In the genomic region with DNA sequence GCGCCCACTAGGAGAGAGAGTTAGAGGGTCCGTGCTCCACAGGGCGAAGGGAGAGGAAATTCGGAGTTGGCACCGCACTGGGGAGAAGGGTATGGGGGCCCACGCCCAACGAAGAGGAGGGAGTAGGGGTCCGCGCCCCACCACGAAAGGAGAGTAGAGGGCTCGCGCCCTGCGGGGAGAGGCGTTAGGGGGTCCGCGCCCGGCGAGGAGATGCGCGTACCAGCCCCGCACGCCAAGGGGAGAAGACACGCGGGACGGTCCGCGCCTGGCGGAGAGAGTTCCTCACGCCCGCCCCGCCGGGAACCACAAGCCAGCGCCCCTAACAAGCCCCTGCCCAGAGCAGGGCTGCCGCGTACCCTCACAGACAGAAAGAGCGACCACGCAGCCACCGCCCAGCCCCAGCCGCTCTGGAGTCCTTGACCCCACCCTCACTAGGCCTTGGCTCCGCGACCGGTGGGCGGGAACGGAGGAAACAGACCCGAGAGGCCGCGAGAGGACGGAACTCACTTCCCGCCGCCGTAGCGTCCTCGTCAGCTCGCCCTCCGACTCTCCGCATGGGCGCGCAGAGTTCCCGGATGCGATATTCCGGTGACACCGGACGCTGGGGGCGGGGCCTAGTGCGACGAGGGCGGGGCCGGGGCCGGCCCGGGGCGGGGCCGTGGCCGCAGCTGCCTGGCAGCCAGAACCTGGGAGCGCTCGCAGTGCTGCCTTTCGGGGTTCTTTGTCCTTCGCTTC, we compare ENCODE assay signal across 20 cellular contexts. TPM values are rescaled to one million over a fixed set of nuclear protein-coding genes. Genes with fewer than 3 reads are reported as not detected.
A peak's percentile ranks its signal among the peaks of the same experiment; 100 is the strongest.
DNase-seq lines count a peak whose midpoint lies in the region; ATAC-seq and TF ChIP-seq lines count a peak whose summit lies in the region.
"Had no signal": no experiment of that assay in that cellular context is flagged by ENCODE, and none has a peak within 500 bp of the region (broad histone marks: within the 10 kb centered on the region; RNA-seq: fewer than 3 reads in every experiment).

No MANE protein-coding gene starts in this region.

- H3K23ac ChIP-seq in H9 (ENCODE audit: insufficient read length, low read depth, low read length), result no peak overlapping the region

- H3K9me3 Mint-ChIP-seq in H9, result peaks cover 84 to 88% of the 10 kb centered on the region in 2 experiments

- H3F3A ChIP-seq in SK-N-SH (replicated peaks; ENCODE audit: insufficient read depth), result no peaks in the 10 kb centered on the region

- H3K9me3 ChIP-seq in SK-N-SH (no peaks in the 10 kb centered on the region), H9 (ENCODE audit: control insufficient read depth, low read depth, low read length) (peaks cover 81% of the 10 kb centered on the region), psoas muscle (peaks cover 49% of the 10 kb centered on the region)

- H3K9ac ChIP-seq in SK-N-SH, result no peak overlapping the region
- H3K9ac ChIP-seq in H9 (ENCODE audit: extremely low read depth, insufficient read length, low read length), result no peak overlapping the region

- H2BK12ac ChIP-seq in H9 (ENCODE audit: insufficient read length, low read depth, low read length), result no peak overlapping the region

- H3T11ph ChIP-seq in H9 (ENCODE audit: low read length), result no peak overlapping the region

- POLR2A ChIA-PET in SK-N-SH (lab: Yijun Ruan, JAX) (no interaction called here), RWPE1 (lab: Yijun Ruan, JAX; ENCODE audit: low non-redundant PET) (no interaction called here)

- H3K36me3 Mint-ChIP-seq in H9 (ENCODE audit: insufficient read depth in 1 of 3, low read depth in 3 of 3), result peaks cover 17 to 46% (median 26%) of the 10 kb centered on the region in 3 experiments

- no peak overlapping the region for H2BK120ac ChIP-seq in H9 (ENCODE audit: low read depth, low read length, poor library complexity, severe bottlenecking)

- H2AFZ ChIP-seq in SK-N-SH (ENCODE audit: low read depth) (no peak overlapping the region), H9 (ENCODE audit: low read length) (no peak overlapping the region)
- H2AFZ ChIP-seq: hepatocyte had no signal

- no peak overlapping the region for H3K4me2 ChIP-seq in SK-N-SH
- no peak overlapping the region for H3K4me2 ChIP-seq in H9 (ENCODE audit: insufficient read depth, insufficient read length, low read length)
- H3K4me2 ChIP-seq: hepatocyte had no signal

- H3K79me1 ChIP-seq in H9 (ENCODE audit: insufficient read depth, low read depth, low read length, poor library complexity, severe bottlenecking), result no peaks in the 10 kb centered on the region

- H2BK20ac ChIP-seq in H9 (ENCODE audit: low read depth, low read length, poor library complexity, severe bottlenecking), result no peak overlapping the region

- H3K27ac Mint-ChIP-seq in H9, result no peak overlapping the region
- H3K27ac Mint-ChIP-seq: activated naive CD4-positive, alpha-beta T cell treated with anti-CD3 and anti-CD28 coated beads, Interleukin-2, amount 50 U/mL, for 72 hours; stimulated activated memory B cell treated with anti-CD40 and anti-IgM and Interleukin-4, amounts not matched to agents 10 μg/mL and 1 μg/mL and 100 μg/mL, for 72 hours had no signal

- no peak overlapping the region for H4K5ac ChIP-seq in H9 (ENCODE audit: insufficient read length, low read depth, low read length)

- H4K20me1 ChIP-seq in SK-N-SH (ENCODE audit: insufficient read depth), result no peaks in the 10 kb centered on the region
- no peaks in the 10 kb centered on the region for H4K20me1 ChIP-seq in H9 (ENCODE audit: control insufficient read depth, insufficient read depth, insufficient read length)

- H3K4ac ChIP-seq in H9 (ENCODE audit: low read depth, low read length), result no peak overlapping the region; the same call in 1 of the 2 replicates

- no peak overlapping the region for H3K56ac ChIP-seq in H9 (ENCODE audit: insufficient read length, low read depth, low read length)

- no peaks in the 10 kb centered on the region for H3K23me2 ChIP-seq in H9 (ENCODE audit: insufficient read length, low read depth, low read length, poor library complexity, severe bottlenecking)

- no peaks in the 10 kb centered on the region for H3K4me1 Mint-ChIP-seq in H9
- H3K4me1 Mint-ChIP-seq: neural crest cell; stimulated activated memory B cell treated with anti-CD40 and anti-IgM and Interleukin-4, amounts not matched to agents 10 μg/mL and 1 μg/mL and 100 μg/mL, for 72 hours had no signal

- H2AK5ac ChIP-seq in H9 (ENCODE audit: insufficient read length, low read length), result no peak overlapping the region

- H3K27me3 ChIP-seq in SK-N-SH (ENCODE audit: insufficient read depth) (no peaks in the 10 kb centered on the region), H9 (ENCODE audit: insufficient read depth, low read length) (no peaks in the 10 kb centered on the region), psoas muscle (ENCODE audit: insufficient read depth in 3 of 3, low read length in 2 of 3) (peaks cover 0 to 17% (median 11%) of the 10 kb centered on the region in 3 donors)
- H3K27me3 ChIP-seq: hepatocyte had no signal

- H3K79me2 ChIP-seq in SK-N-SH (ENCODE audit: insufficient read depth), result no peaks in the 10 kb centered on the region
- no peaks in the 10 kb centered on the region for H3K79me2 ChIP-seq in H9 (ENCODE audit: insufficient read depth, low read length)
- H3K79me2 ChIP-seq: hepatocyte had no signal

- H3K14ac ChIP-seq in H9 (ENCODE audit: insufficient read depth, low read length), result peak overlapping the region; percentile 80; the same call in 1 of the 2 replicates

- no peak overlapping the region for H2BK15ac ChIP-seq in H9 (ENCODE audit: low read depth, low read length)

- no peak for TF ChIP-seq CTCF in SK-N-SH (IDR thresholded peaks at IDR 0.05)
- no peak for TF ChIP-seq CTCF in H9 (conservative IDR thresholded peaks at IDR 0.05)
- no peak for TF ChIP-seq CTCF in coronary artery (IDR thresholded peaks at IDR 0.05)
- TF ChIP-seq CTCF in psoas muscle (IDR thresholded peaks at IDR 0.05), result no peak
- no peak for TF ChIP-seq CTCF in RWPE1 (conservative IDR thresholded peaks at IDR 0.05; ENCODE audit: low read depth)

- ATAC-seq in SK-N-SH treated with all-trans-retinoic acid at 6 μM for 48 hours (no peak), psoas muscle (no peak)
- ATAC-seq: activated T-cell treated with anti-CD3 and anti-CD28 coated beads, Interleukin-2, amount 50 U/mL, for 4 hours; body of pancreas; stimulated activated memory B cell treated with anti-CD40 and anti-IgM and Interleukin-4, amounts not matched to agents 10 μg/mL and 1 μg/mL and 100 μg/mL, for 72 hours had no signal

- H3K36me3 ChIP-seq in SK-N-SH (replicated peaks in 1 of 2; ENCODE audit: control insufficient read depth in 1 of 2, insufficient read depth in 2 of 2, low read length in 1 of 2) (no peaks in the 10 kb centered on the region), psoas muscle (ENCODE audit: insufficient read depth in 1 of 2, low read depth in 1 of 2) (no peaks in the 10 kb centered on the region)

- intact Hi-C loops in psoas muscle (cut with DNase I), result no loop called here

- H3K27me3 Mint-ChIP-seq in H9 (ENCODE audit: low read depth), result peaks cover 15% of the 10 kb centered on the region

- H3K4me1 ChIP-seq in SK-N-SH (ENCODE audit: control insufficient read depth in 1 of 2, insufficient read depth in 2 of 2, low read depth in 1 of 2, low read length in 1 of 2) (no peaks in the 10 kb centered on the region), H9 (ENCODE audit: insufficient read depth, low read length) (no peaks in the 10 kb centered on the region), psoas muscle (no peaks in the 10 kb centered on the region)
- H3K4me1 ChIP-seq: body of pancreas had no signal

- H3K18ac ChIP-seq in H9 (ENCODE audit: insufficient read length, low read depth, low read length), result peak overlapping the region; percentile 50

- no peak overlapping the region for H3K4me3 ChIP-seq in SK-N-SH (ENCODE audit: low read depth in 2 of 2, low read length in 1 of 2)
- peak overlapping the region; percentile 38 for H3K4me3 ChIP-seq in coronary artery
- H3K4me3 ChIP-seq in psoas muscle, result peak overlapping the region; percentile 41
- H3K4me3 ChIP-seq: body of pancreas, hepatocyte had no signal

- no peak overlapping the region for H4K8ac ChIP-seq in H9 (replicated peaks; ENCODE audit: insufficient read length, low read depth, low read length)

- no peak overlapping the region for H4K91ac ChIP-seq in H9 (ENCODE audit: insufficient read length, low read depth, low read length)

- H2BK5ac ChIP-seq in H9 (ENCODE audit: insufficient read length, low read length), result no peak overlapping the region

- no peak for TF ChIP-seq RAD21 in SK-N-SH (IDR thresholded peaks at IDR 0.05; ENCODE audit: low read length)

- H3K9me2 ChIP-seq in SK-N-SH, result no peaks in the 10 kb centered on the region

- peak; percentile 24 for DNase-seq in SK-N-SH
- DNase-seq in H9, result no peak
- DNase-seq in coronary artery (ENCODE audit: low spot score), result no peak
- DNase-seq in psoas muscle, result no peak
- DNase-seq in activated effector memory CD4-positive, alpha-beta T cell treated with Interleukin-2 at 50 U/mL for 16 hours, result no peak
- DNase-seq in RWPE1 (ENCODE audit: low spot score), result no peak
- DNase-seq in SKM-1 (lab: John Stamatoyannopoulos, UW; ENCODE audit: unreplicated experiment), result no peak
- DNase-seq: activated CD4-positive, alpha-beta T cell treated with anti-CD3 and anti-CD28 coated beads, Interleukin-2, amount 50 U/mL, for 48 hours; activated T-cell treated with anti-CD3 and anti-CD28 coated beads, Interleukin-2, amount 50 U/mL, for 4 hours; body of pancreas; KG1; NCI-H2081; trophoblast cell had no signal

- 31% methylated on average over 35 of the region's 77 CpGs for WGBS in SK-N-SH (ENCODE audit: low lambda C conversion rate)
- no CpG with 5 or more reads among the region's 77 CpGs for whole genome bisulfite sequencing in H9 (ENCODE audit: extremely low coverage, insufficient read length, low lambda C conversion rate)
- 2 to 3% (median 2%) methylated on average over 56 to 77 of the region's 77 CpGs for WGBS in psoas muscle, 3 donors

- TF ChIP-seq EP300 in SK-N-SH (IDR thresholded peaks at IDR 0.05; ENCODE audit: borderline replicate concordance in 1 of 2, low read depth in 1 of 2, low read length in 1 of 2), result no peak

- CTCF ChIA-PET in SK-N-SH (lab: Yijun Ruan, JAX) (no interaction called here), RWPE1 (lab: Yijun Ruan, JAX) (no interaction called here)

- no peak overlapping the region for H3K4me3 Mint-ChIP-seq in H9
- H3K4me3 Mint-ChIP-seq: activated T-cell treated with anti-CD3 and anti-CD28 coated beads, Interleukin-2, amount 50 U/mL, for 4 hours; neural crest cell; stimulated activated memory B cell treated with anti-CD40 and anti-IgM and Interleukin-4, amounts not matched to agents 10 μg/mL and 1 μg/mL and 100 μg/mL, for 72 hours had no signal

- H3K27ac ChIP-seq in SK-N-SH (ENCODE audit: low read depth in 2 of 2, low read length in 1 of 2), result no peak overlapping the region
- H3K27ac ChIP-seq in H9 (ENCODE audit: insufficient read length, low read depth, low read length), result no peak overlapping the region
- no peak overlapping the region for H3K27ac ChIP-seq in coronary artery
- no peak overlapping the region for H3K27ac ChIP-seq in psoas muscle
- no peak overlapping the region for H3K27ac ChIP-seq in RWPE1
- H3K27ac ChIP-seq: 22Rv1, body of pancreas, hepatocyte, VCaP had no signal

RNA-seq across cellular contexts. Expression of a gene that starts 20.0 kb away (rescaled TPM):
- polyA plus RNA-seq in SK-N-SH (2012; rRNA removed) (26.7 and 28.6 TPM in 2 replicates), psoas muscle (10 to 100 TPM in 2 of 3 donors, 1 to 10 TPM in 1; 9.5 to 14.0 (median 13.8) TPM)
- 11.9 and 16.2 TPM in 2 replicates for polyA plus RNA-seq in SK-N-SH (2012; cell fraction: cytosol; rRNA removed)
- 83.4 and 109 TPM in 2 replicates for polyA plus RNA-seq in SK-N-SH (2012; cell fraction: nucleus; rRNA removed)
- total RNA-seq in H9 (2021) (35.4 and 40.1 TPM in 2 replicates), psoas muscle (10 to 100 TPM; 13.1 to 36.8 (median 16.3) TPM)

RNA-seq across cellular contexts. Expression of a gene that starts 32.6 kb away (rescaled TPM):
- polyA plus RNA-seq in SK-N-SH (2012; rRNA removed) (3.6 and 5.0 TPM in 2 replicates), psoas muscle (1 to 10 TPM in 2 of 3 donors, under 1 TPM in 1; 0.79 to 3.5 (median 1.9) TPM)
- 4.8 and 5.0 TPM in 2 replicates for polyA plus RNA-seq in SK-N-SH (2012; cell fraction: cytosol; rRNA removed)
- polyA plus RNA-seq in SK-N-SH (2012; cell fraction: nucleus; rRNA removed), result 3.8 and 4.7 TPM in 2 replicates
- total RNA-seq in H9 (2021) (11.8 and 12.1 TPM in 2 replicates), psoas muscle (1 to 10 TPM; 1.4 to 5.7 (median 1.9) TPM)

RNA-seq across cellular contexts. Expression of a gene that starts 58.9 kb away (rescaled TPM):
- polyA plus RNA-seq in SK-N-SH (2012; rRNA removed), result 0.41 and 0.54 TPM in 2 replicates
- polyA plus RNA-seq in SK-N-SH (2012; cell fraction: cytosol; rRNA removed), result 0.28 and 0.31 TPM in 2 replicates
- 1.9 and 2.1 TPM in 2 replicates for polyA plus RNA-seq in SK-N-SH (2012; cell fraction: nucleus; rRNA removed)
- 4.7 and 5.4 TPM in 2 replicates for total RNA-seq in H9 (2021)
- 1 to 10 TPM in 3 of 4 donors, under 1 TPM in 1; 0.87 to 1.7 (median 1.4) TPM for total RNA-seq in psoas muscle
- polyA plus RNA-seq in psoas muscle, result 1 to 10 TPM in 1 of 3 donors, under 1 TPM in 2; 0.89 to 1.3 (median 0.90) TPM

Comparison
In these comparisons a context has a peak if more than half of its experiments do, and no peak if none do; other contexts are left out.
1. H3K4me3 ChIP-seq: peak in coronary artery (single experiment) and psoas muscle (single experiment); none in SK-N-SH (0 of 2).